14 cellular contexts compared by ENCODE assay signal in the genomic region with DNA sequence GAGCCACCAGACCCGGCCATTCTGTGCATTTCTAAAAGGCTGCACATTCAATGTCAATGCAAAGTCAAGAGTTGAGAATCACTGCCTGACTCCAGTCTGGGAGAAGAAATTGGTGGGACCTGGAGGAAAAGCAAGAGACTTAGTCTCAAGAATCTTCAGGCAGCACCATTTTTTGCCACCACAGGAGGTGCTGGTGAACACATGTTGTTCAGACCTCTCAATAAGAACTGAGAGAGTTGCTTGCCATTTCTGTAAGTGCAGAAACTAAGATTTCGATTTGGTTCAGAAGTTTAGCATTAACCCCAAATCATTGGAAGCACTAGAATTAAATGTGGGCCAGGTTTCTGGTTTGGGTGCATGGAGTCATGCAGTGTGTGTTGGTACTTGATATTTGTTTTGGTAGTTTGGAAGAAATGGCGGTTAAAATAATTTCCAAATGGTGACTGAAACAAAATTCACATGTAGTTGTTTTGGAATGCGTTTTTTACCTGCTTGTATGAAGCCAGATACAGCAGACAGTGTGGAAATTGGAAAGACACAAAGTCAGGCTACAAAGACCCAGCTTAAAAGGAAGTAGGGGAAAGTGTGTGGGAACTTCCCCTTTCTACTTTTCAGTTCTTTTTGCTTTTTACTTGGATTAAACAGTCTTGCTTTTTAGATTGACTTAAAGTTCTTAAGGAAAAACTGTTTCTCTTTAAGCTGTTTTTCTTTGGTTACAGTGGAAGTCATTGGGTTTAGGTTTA. TPM values are rescaled to one million over a fixed set of nuclear protein-coding genes. Genes with fewer than 3 reads are reported as not detected.
A peak's percentile ranks its signal among the peaks of the same experiment; 100 is the strongest.
DNase-seq lines count a peak whose midpoint lies in the region; ATAC-seq and TF ChIP-seq lines count a peak whose summit lies in the region.
"Had no signal": no experiment of that assay in that cellular context is flagged by ENCODE, and none has a peak within 500 bp of the region (broad histone marks: within the 10 kb centered on the region; RNA-seq: fewer than 3 reads in every experiment).

No MANE protein-coding gene starts in this region.

- no peaks in the 10 kb centered on the region for H3K9me2 ChIP-seq in GM23248 (ENCODE audit: insufficient read depth)

- H3K4me1 ChIP-seq in GM23248 (ENCODE audit: insufficient read depth): no peaks in the 10 kb centered on the region
- no peaks in the 10 kb centered on the region for H3K4me1 ChIP-seq in Panc1 (ENCODE audit: control insufficient read depth, insufficient read depth, low read length)
- H3K4me1 ChIP-seq: Peyer's patch, prostate gland, tibial nerve had no signal

- H4K20me1 ChIP-seq in GM23248 (ENCODE audit: insufficient read depth): no peaks in the 10 kb centered on the region

- no peak overlapping the region for H3K9ac ChIP-seq in GM23248

- TF ChIP-seq CTCF in Panc1 (IDR thresholded peaks at IDR 0.05) (peak; percentile 18; the same call in 1 of the 2 replicates), fibroblast of villous mesenchyme (IDR thresholded peaks at IDR 0.05; ENCODE audit: insufficient read depth, low read depth, low read length) (peak; percentile 32)

- POLR2A ChIA-PET in Panc1 (lab: Charles Lee): no interaction called here

- H3K4me2 ChIP-seq in GM23248 (ENCODE audit: unreplicated experiment): no peak overlapping the region

- BruUV-seq in Panc1 (replicated peaks; lab: Mats Ljungman, UMichigan): no TSS peak

- in situ Hi-C loops in GM23248 (cut with MboI): no loop called here
- in situ Hi-C loops in Panc1 (cut with HindIII; ENCODE audit: low pct_unique_long_range_greater_than_20kb, low sequenced_read_pairs): no loop called here

- no peak overlapping the region for H2AFZ ChIP-seq in GM23248

- H3K27ac ChIP-seq in GM23248 (no peak overlapping the region), Panc1 (ENCODE audit: low read length) (no peak overlapping the region)
- H3K27ac ChIP-seq: Peyer's patch, prostate gland, tibial nerve had no signal

- H3K79me2 ChIP-seq in GM23248 (ENCODE audit: insufficient read depth): no peaks in the 10 kb centered on the region

- H3K9me3 ChIP-seq in GM23248 (ENCODE audit: low read depth) (no peaks in the 10 kb centered on the region), Panc1 (ENCODE audit: control insufficient read depth, insufficient read depth, low read depth, low read length) (no peaks in the 10 kb centered on the region)
- H3K9me3 ChIP-seq: Peyer's patch, prostate gland, tibial nerve had no signal

- H3F3A ChIP-seq in GM23248 (ENCODE audit: insufficient read depth): no peaks in the 10 kb centered on the region

- no peak for ATAC-seq in Panc1
- no peak for ATAC-seq in GM21367 (IDR thresholded peaks at IDR 0.05; ENCODE audit: unreplicated experiment)
- no peak for ATAC-seq in left ventricle myocardium superior
- ATAC-seq: left colon had no signal

- H3K4me3 ChIP-seq in GM23248 (no peak overlapping the region), Panc1 (ENCODE audit: low read depth in 2 of 2, low read length in 2 of 2) (no peak overlapping the region), fibroblast of villous mesenchyme (ENCODE audit: low read depth, low read length) (no peak overlapping the region)
- H3K4me3 ChIP-seq: Peyer's patch, prostate gland, tibial nerve had no signal

- peaks cover 22% of the 10 kb centered on the region; the same call in 1 of the 2 replicates for H3K27me3 ChIP-seq in GM23248 (replicated peaks; ENCODE audit: insufficient read depth)
- H3K27me3 ChIP-seq in Panc1 (ENCODE audit: control insufficient read depth, insufficient read depth, low read length): peaks cover 19% of the 10 kb centered on the region
- H3K27me3 ChIP-seq: Peyer's patch, tibial nerve had no signal

- intact Hi-C loops in Panc1 (cut with micrococcal nuclease; ENCODE audit: unreplicated experiment): no loop called here
- intact Hi-C loops in left ventricle myocardium superior (cut with micrococcal nuclease): no loop called here

- WGBS in GM23248 (ENCODE audit: low coverage in 1 of 2, low lambda C conversion rate in 2 of 2, missing lambda C conversion rate in 2 of 2), 2 experiments: 58 to 60% methylated on average over 4 of the region's 4 CpGs

- DNase-seq in AML-193 (lab: John Stamatoyannopoulos, UW): peak; percentile 56 to 75
- DNase-seq in GM23248: peak; percentile 22
- no peak for DNase-seq in Panc1 (ENCODE audit: low read depth, low spot score)
- DNase-seq in fibroblast of villous mesenchyme (ENCODE audit: low read depth): no peak
- no peak for DNase-seq in HuH-7 (ENCODE audit: low spot score)
- no peak for DNase-seq in midbrain (lab: John Stamatoyannopoulos, UW)
- no peak for DNase-seq in left ventricle myocardium superior
- DNase-seq: activated CD4-positive, alpha-beta T cell treated with anti-CD3 and anti-CD28 coated beads for 36 hours; GDM1; left colon; Peyer's patch had no signal

- H3K36me3 ChIP-seq in GM23248 (ENCODE audit: low read depth) (no peaks in the 10 kb centered on the region), Panc1 (ENCODE audit: control insufficient read depth, insufficient read depth, low read length) (no peaks in the 10 kb centered on the region)
- H3K36me3 ChIP-seq: Peyer's patch, prostate gland, tibial nerve had no signal

- CTCF ChIA-PET in Panc1 (lab: Charles Lee): no interaction called here

RNA-seq across cellular contexts. Expression of a gene that starts 20.4 kb away (rescaled TPM):
- total RNA-seq in GM23248 (2014; rRNA removed; shearing (Covaris generic)): not detected in 2 replicates
- polyA plus RNA-seq in GM23248 (2016; fragmentation: Nextera tagmentation; extraction: Ambion mirVana): 0.33 and 0.40 TPM in 2 replicates
- total RNA-seq in Panc1 (2021; ENCODE audit: unreplicated experiment): 0.62 TPM
- polyA plus RNA-seq in Panc1 (2012; ENCODE audit: insufficient read length): 0.90 TPM
- total RNA-seq in fibroblast of villous mesenchyme: 0.64 and 6.0 TPM in 2 replicates
- 0.69 TPM for total RNA-seq in left ventricle myocardium superior
- total RNA-seq: activated CD4-positive, alpha-beta T cell treated with anti-CD3 and anti-CD28 coated beads for 36 hours had no signal

Comparison
In these comparisons a context has a peak if more than half of its experiments do, and no peak if none do; other contexts are left out.
1. DNase-seq: peak in AML-193 (2 of 2) and GM23248 (single experiment); none in Panc1 (single experiment), fibroblast of villous mesenchyme (single experiment), HuH-7 (single experiment), midbrain (single experiment) and left ventricle myocardium superior (single experiment).